ENCODE assay signal across 7 cellular contexts in the genomic region with DNA sequence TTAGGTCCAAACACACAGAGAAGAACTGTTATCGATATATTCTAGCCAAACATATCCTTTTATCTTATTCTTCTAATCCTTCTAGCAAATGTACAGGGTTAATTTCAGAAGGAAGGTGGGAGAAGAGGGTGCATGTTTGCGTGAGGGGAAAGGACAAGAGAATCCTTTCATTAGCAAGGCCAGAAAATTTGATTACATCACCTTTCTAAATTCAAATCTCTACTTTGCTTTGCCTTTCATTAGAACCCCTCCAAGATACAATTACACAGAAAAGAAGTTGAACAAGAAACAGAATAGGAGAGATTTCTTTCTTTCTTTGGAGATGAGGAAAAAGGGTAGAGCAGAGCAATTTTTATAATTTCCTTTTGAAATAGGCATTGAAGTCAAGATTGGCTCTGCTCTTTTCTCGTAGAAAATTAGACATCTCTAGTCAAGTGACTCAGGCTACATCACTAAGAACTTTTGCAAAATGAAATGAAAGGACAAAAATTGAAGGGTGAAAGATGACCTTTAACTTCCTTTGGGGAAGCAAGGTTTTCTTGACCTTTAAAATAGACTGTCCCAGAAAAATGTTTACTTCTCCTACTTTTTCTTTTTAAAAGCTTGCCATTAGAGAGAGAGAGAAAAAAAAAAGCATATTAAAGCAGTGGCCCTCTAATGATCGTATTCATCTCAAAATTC.
"Had no signal": no experiment of that assay in that cellular context is flagged by ENCODE, and none has a peak within 500 bp of the region (broad histone marks: within the 10 kb centered on the region; RNA-seq: fewer than 3 reads in every experiment).

No MANE protein-coding gene starts in this region.

- H2AFZ ChIP-seq: GM23338 had no signal

- H3K4me2 ChIP-seq: GM23338 had no signal

- H3K4me3 ChIP-seq: GM23338 had no signal

- ATAC-seq: GM23338 had no signal

- FAIRE-seq: H1, H54, HTR-8/SVneo had no signal

- DNase-seq: H9, HCEC 1CT, KBM-7 had no signal
